ENCODE assay signal across 16 cellular contexts in the genomic region with DNA sequence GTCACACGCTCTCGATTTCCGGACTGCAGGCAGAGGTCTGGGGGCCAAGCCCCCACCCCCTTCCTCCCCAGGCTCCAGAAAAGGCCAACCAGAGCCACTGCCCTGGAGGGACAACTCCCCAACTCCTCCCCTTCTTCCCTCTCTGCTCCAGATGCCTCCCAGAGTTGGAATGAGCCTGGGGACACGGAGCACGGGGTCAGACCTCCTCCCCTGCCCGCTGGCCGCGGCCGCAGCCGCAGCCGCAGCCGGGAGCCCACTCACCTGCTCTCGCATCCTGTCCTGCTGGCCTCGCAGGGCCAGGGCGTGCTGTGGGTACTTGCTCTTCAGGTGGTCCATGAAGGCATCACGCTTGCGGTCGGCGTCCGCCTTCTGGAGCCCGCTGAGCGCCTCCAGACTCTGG.
DNase-seq lines count a peak whose midpoint lies in the region; ATAC-seq and TF ChIP-seq lines count a peak whose summit lies in the region.
"Had no signal": no experiment of that assay in that cellular context is flagged by ENCODE, and none has a peak within 500 bp of the region (broad histone marks: within the 10 kb centered on the region; RNA-seq: fewer than 3 reads in every experiment).

No MANE protein-coding gene starts in this region.

- in situ Hi-C loops in HAP-1 (cut with MboI; ENCODE audit: low sequenced_read_pairs): no loop called here

- H3K27ac ChIP-seq in coronary artery (no peak overlapping the region), substantia nigra (ENCODE audit: low read depth, low read length, poor library complexity, severe bottlenecking) (peak overlapping the region; percentile 82)

- no peak for TF ChIP-seq CTCF in coronary artery (IDR thresholded peaks at IDR 0.05)

- peak in 1 of 2 experiments; percentile 49 for DNase-seq in HAP-1 (ENCODE audit: low spot score in 2 of 2)
- no peak for DNase-seq in coronary artery (ENCODE audit: low spot score)
- DNase-seq in iPS-NIHi7 (ENCODE audit: extremely low spot score): peak; percentile 56
- no peak for DNase-seq in substantia nigra (lab: John Stamatoyannopoulos, UW)
- DNase-seq in superior temporal gyrus (ENCODE audit: extremely low spot score): no peak
- no peak for DNase-seq in HuH-7 (ENCODE audit: low spot score)
- DNase-seq: activated CD4-positive, alpha-beta T cell treated with anti-CD3 and anti-CD28 coated beads for 36 hours; activated T-cell treated with anti-CD3 and anti-CD28 coated beads, Interleukin-2, amount 50 U/mL, for 48 hours; amniotic stem cell; effector memory CD8-positive, alpha-beta T cell; NCI-H1092 treated with DMSO at 0.1 percent for 48 hours; NCI-H226; stimulated activated CD4-positive, alpha-beta T cell treated with anti-CD3 and anti-CD28 coated beads, Interleukin-2, amount 100 ng/mL, for 48 hours; stimulated activated naive CD4-positive, alpha-beta T cell treated with Interleukin-2 at 50 U/mL for 16 hours; T-helper 1 cell had no signal

- no peak for ATAC-seq in HG02610 (IDR thresholded peaks at IDR 0.05; ENCODE audit: unreplicated experiment)
- ATAC-seq: effector memory CD8-positive, alpha-beta T cell had no signal

- H3K27me3 ChIP-seq in HAP-1 (ENCODE audit: low read depth): peaks cover 34% of the 10 kb centered on the region

- H3K9me3 ChIP-seq in HAP-1: no peaks in the 10 kb centered on the region

- H3K4me3 ChIP-seq in HAP-1 (peak overlapping the region; percentile 21), coronary artery (peak overlapping the region; percentile 59)

- no peaks in the 10 kb centered on the region for H3K36me3 ChIP-seq in HAP-1 (replicated peaks)

- H3K4me1 ChIP-seq in HAP-1: no peaks in the 10 kb centered on the region
